ENCODE assay signal across 9 cellular contexts in the genomic region with DNA sequence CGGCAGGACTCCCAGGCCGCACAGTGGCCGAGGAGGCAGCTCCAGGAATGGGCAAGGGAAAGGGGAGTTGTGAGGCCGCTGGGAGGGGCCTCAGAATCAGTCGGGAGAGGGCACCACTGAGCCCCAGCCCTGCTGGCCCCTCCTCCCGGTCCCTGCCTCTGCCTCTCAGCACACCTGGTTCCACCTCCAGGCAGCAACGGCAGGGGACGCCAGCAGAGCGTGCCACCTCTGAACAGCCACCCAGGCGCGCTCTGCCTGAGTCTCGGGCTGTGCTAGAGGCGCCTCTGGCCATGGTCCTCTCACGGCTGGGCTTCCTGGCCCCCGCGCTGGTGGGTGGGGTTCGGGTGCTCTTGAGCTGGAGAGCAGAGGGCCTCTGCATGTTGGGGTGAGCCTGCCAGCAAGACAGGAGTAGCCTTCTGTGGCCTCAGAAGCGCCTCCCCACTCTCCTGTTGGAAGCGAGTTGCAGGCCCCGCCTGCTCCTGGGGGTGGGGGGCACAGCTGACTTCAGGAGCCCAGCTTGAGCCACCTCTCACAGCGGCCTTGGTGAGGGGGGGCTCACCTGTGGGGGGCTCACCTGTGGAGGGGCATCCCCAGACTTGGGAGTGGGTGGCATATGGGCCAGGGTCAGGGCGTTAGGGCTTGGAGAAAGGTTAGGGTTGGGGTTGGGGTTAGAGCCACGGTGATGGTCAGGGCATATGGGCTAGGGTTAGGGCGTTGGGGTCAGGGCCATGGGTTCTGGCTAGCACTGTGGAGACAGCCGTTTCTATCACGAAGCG. TPM values are rescaled to one million over a fixed set of nuclear protein-coding genes. Genes with fewer than 3 reads are reported as not detected.
DNase-seq lines count a peak whose midpoint lies in the region; TF ChIP-seq lines count a peak whose summit lies in the region.
"Had no signal": no experiment of that assay in that cellular context is flagged by ENCODE, and none has a peak within 500 bp of the region (broad histone marks: within the 10 kb centered on the region; RNA-seq: fewer than 3 reads in every experiment).

No MANE protein-coding gene starts in this region.

- peak; percentile 11 for DNase-seq in NCI-H1092 treated with DMSO at 0.1 percent for 48 hours (lab: John Stamatoyannopoulos, UW)
- DNase-seq in NCI-H1092 (lab: John Stamatoyannopoulos, UW): no peak
- peak; percentile 66 for DNase-seq in HT-29 (ENCODE audit: low spot score)
- DNase-seq in brain microvascular endothelial cell: no peak
- DNase-seq in neuronal stem cell (ENCODE audit: low spot score): no peak
- DNase-seq in stimulated activated naive CD4-positive, alpha-beta T cell treated with Interleukin-2 at 50 U/mL for 16 hours (lab: John Stamatoyannopoulos, UW): no peak
- no peak for DNase-seq in mesothelial cell of epicardium (ENCODE audit: low spot score in 2 of 2, unreplicated experiment in 2 of 2)
- DNase-seq in activated CD4-positive, CD25-positive, alpha-beta regulatory T cell (lab: John Stamatoyannopoulos, UW): no peak

- no peak overlapping the region for H4K91ac ChIP-seq in neuronal stem cell (ENCODE audit: low read depth, low read length, poor library complexity)

- no peak overlapping the region for H3K4me2 ChIP-seq in neuronal stem cell (ENCODE audit: insufficient read depth, low read length, poor library complexity, severe bottlenecking)
- H3K4me2 ChIP-seq: A549 had no signal

- no peak overlapping the region for H2AFZ ChIP-seq in neuronal stem cell (ENCODE audit: low read length)

- H3K36me3 ChIP-seq in brain microvascular endothelial cell (replicated peaks) (no peaks in the 10 kb centered on the region), neuronal stem cell (replicated peaks in 1 of 2; ENCODE audit: control insufficient read depth in 2 of 2, insufficient read depth in 2 of 2, low read length in 2 of 2) (peaks cover 25 to 66% of the 10 kb centered on the region in 2 donors)

- H4K8ac ChIP-seq in neuronal stem cell (ENCODE audit: low read depth, low read length): no peak overlapping the region

- H2BK5ac ChIP-seq in neuronal stem cell (ENCODE audit: low read length): peak overlapping the region; percentile 53

- H3K9me3 Mint-ChIP-seq in mesothelial cell of epicardium: no peaks in the 10 kb centered on the region

- H2BK120ac ChIP-seq in neuronal stem cell (ENCODE audit: low read depth, low read length): no peak overlapping the region

- H3K4me3 ChIP-seq in brain microvascular endothelial cell (ENCODE audit: low read depth, low read length) (no peak overlapping the region), neuronal stem cell (ENCODE audit: low read length in 2 of 2) (peak overlapping the region in 1 of 2 donors; percentile 39)
- H3K4me3 ChIP-seq: A549 had no signal

- no peak overlapping the region for H3K27ac ChIP-seq in brain microvascular endothelial cell
- H3K27ac ChIP-seq in neuronal stem cell (replicated peaks; ENCODE audit: low read length): no peak overlapping the region
- H3K27ac ChIP-seq: A549 had no signal

- H3K4me1 ChIP-seq in neuronal stem cell (ENCODE audit: control insufficient read depth in 2 of 2, insufficient read depth in 1 of 2, low read depth in 1 of 2, low read length in 2 of 2): peaks cover 0 to 10% of the 10 kb centered on the region in 2 donors

- H3K23ac ChIP-seq in neuronal stem cell (ENCODE audit: low read depth, low read length, poor library complexity): no peak overlapping the region

- H3K9me3 ChIP-seq in neuronal stem cell (replicated peaks in 1 of 2; ENCODE audit: control insufficient read depth in 2 of 2, insufficient read depth in 1 of 2, low read depth in 1 of 2, low read length in 2 of 2): no peaks in the 10 kb centered on the region
- H3K9me3 ChIP-seq: A549 had no signal

- no peak overlapping the region for H2BK15ac ChIP-seq in neuronal stem cell (ENCODE audit: low read length)

- H3K9ac ChIP-seq in neuronal stem cell (ENCODE audit: low read depth, low read length, poor library complexity): peak overlapping the region; percentile 30

- in situ Hi-C loops in brain microvascular endothelial cell (cut with HindIII; ENCODE audit: low pct_ligation_motif_present, low sequenced_read_pairs): no loop called here

- TF ChIP-seq CTCF in brain microvascular endothelial cell (IDR thresholded peaks at IDR 0.05; ENCODE audit: low read depth, low read length, missing control alignments) (peak; percentile 32), mesothelial cell of epicardium (IDR thresholded peaks at IDR 0.05; ENCODE audit: unreplicated experiment) (no peak)

- H3K4ac ChIP-seq in neuronal stem cell (ENCODE audit: low read length): peak overlapping the region; percentile 53

- no peaks in the 10 kb centered on the region for H3K27me3 ChIP-seq in brain microvascular endothelial cell (replicated peaks)
- no peaks in the 10 kb centered on the region for H3K27me3 ChIP-seq in neuronal stem cell (ENCODE audit: control insufficient read depth in 3 of 3, insufficient read depth in 3 of 3, low read depth in 1 of 3, low read length in 3 of 3)

- no peak overlapping the region for H2AK5ac ChIP-seq in neuronal stem cell (ENCODE audit: low read depth, low read length)

- no peak overlapping the region for H2BK12ac ChIP-seq in neuronal stem cell (ENCODE audit: low read length)

- H3K4me3 Mint-ChIP-seq in mesothelial cell of epicardium: no peak overlapping the region

- no peaks in the 10 kb centered on the region for H3K4me1 Mint-ChIP-seq in mesothelial cell of epicardium

- H3K79me1 ChIP-seq in neuronal stem cell (ENCODE audit: low read depth, low read length): peaks cover 3% of the 10 kb centered on the region

- no peak overlapping the region for H3K27ac Mint-ChIP-seq in mesothelial cell of epicardium

- no peaks in the 10 kb centered on the region for H3K36me3 Mint-ChIP-seq in mesothelial cell of epicardium

- WGBS in neuronal stem cell (ENCODE audit: extremely low coverage in 2 of 2, insufficient read length in 2 of 2, insufficient replicate concordance in 1 of 2), 2 donors: no CpG with 5 or more reads among the region's 27 CpGs

- H3K27me3 Mint-ChIP-seq in mesothelial cell of epicardium (ENCODE audit: low read depth): no peaks in the 10 kb centered on the region

- H3K18ac ChIP-seq in neuronal stem cell (ENCODE audit: low read length): no peak overlapping the region

- no peak overlapping the region for H3K14ac ChIP-seq in neuronal stem cell (ENCODE audit: low read length)

RNA-seq across cellular contexts. Expression of a gene that starts 32.8 kb away (rescaled TPM):
- total RNA-seq in HT-29 (2014; rRNA removed; shearing (Covaris generic)): 56.6 and 67.2 TPM in 2 replicates
- polyA plus RNA-seq in neuronal stem cell (2013, experiment 1 of 2): 11.1 TPM
- 11.5 TPM for polyA plus RNA-seq in neuronal stem cell (2013, experiment 2 of 2)
- 27.6 to 31.3 TPM (median 28.1 TPM) in 3 replicates for total RNA-seq in mesothelial cell of epicardium

Comparison
In these comparisons a context has a peak if more than half of its experiments do, and no peak if none do; other contexts are left out.
1. DNase-seq: peak in NCI-H1092 treated with DMSO at 0.1 percent for 48 hours (single experiment) and HT-29 (single experiment); none in NCI-H1092 (single experiment), brain microvascular endothelial cell (single experiment), neuronal stem cell (single experiment), stimulated activated naive CD4-positive, alpha-beta T cell treated with Interleukin-2 at 50 U/mL for 16 hours (single experiment), mesothelial cell of epicardium (0 of 2) and activated CD4-positive, CD25-positive, alpha-beta regulatory T cell (0 of 4).